In genomic region chr7:35079517-35079916, GRCh38 we compare ENCODE assay signal across 3 cellular contexts. TPM values are rescaled to one million over a fixed set of nuclear protein-coding genes. Genes with fewer than 3 reads are reported as not detected.
DNase-seq lines count a peak whose midpoint lies in the region; ATAC-seq, FAIRE-seq and TF ChIP-seq lines count a peak whose summit lies in the region.
"Not testable (repeated sequence)": the region's sequence is repeated elsewhere in the genome, so short reads cannot be mapped to it uniquely, and the experiment has no call there.

No MANE protein-coding gene starts in this region.

- 0% methylated on average over 3 of the region's 3 CpGs for WGBS in K562 (ENCODE audit: insufficient coverage, low coverage, missing lambda C conversion rate)

- not testable (repeated sequence) for H3K79me2 ChIP-seq in K562 (ENCODE audit: control insufficient read depth, insufficient read depth, low read length)

- not testable (repeated sequence) for H3K4me2 ChIP-seq in K562 (ENCODE audit: insufficient read depth, low read length)

- not testable (repeated sequence) for ATAC-seq in K562

- H3K27me3 ChIP-seq in K562 (ENCODE audit: control insufficient read depth in 2 of 2, insufficient read depth in 2 of 2, low read length in 2 of 2), result not testable (repeated sequence)

- TF ChIP-seq CTCF in HEK293 (tag by site-specific recombination; IDR thresholded peaks at IDR 0.05); K562 (IDR thresholded peaks at IDR 0.05 in 2 of 3, conservative IDR thresholded peaks at IDR 0.05 in 1 of 3; ENCODE audit: insufficient read depth in 2 of 3, low read depth in 1 of 3, low read length in 3 of 3): not testable (repeated sequence)

- not testable (repeated sequence) for H3K36me3 ChIP-seq in HEK293 (ENCODE audit: control insufficient read depth in 2 of 2, insufficient read depth in 1 of 2, low read length in 2 of 2); K562 (ENCODE audit: control insufficient read depth, insufficient read depth, low read length)

- TF ChIP-seq EP300 in K562 (IDR thresholded peaks at IDR 0.05; ENCODE audit: low read length), result not testable (repeated sequence)

- DNase-seq in K562 (ENCODE audit: extremely low read depth in 1 of 4, low spot score in 3 of 4), result not testable (repeated sequence)

- H4K20me1 ChIP-seq in K562 (replicated peaks; ENCODE audit: control insufficient read depth, insufficient read depth, low read length), result not testable (repeated sequence)

- TF ChIP-seq RAD21 in K562 (CRISPR knock-in tag; conservative IDR thresholded peaks at IDR 0.05 in 1 of 2, IDR thresholded peaks at IDR 0.05 in 1 of 2), result not testable (repeated sequence)

- BruUV-seq in K562 (replicated peaks; lab: Mats Ljungman, UMichigan), result not testable (repeated sequence)

- H3K4me1 ChIP-seq in HEK293 (ENCODE audit: control insufficient read depth, insufficient read depth, low read length); K562 (replicated peaks in 1 of 2; ENCODE audit: control insufficient read depth in 2 of 2, insufficient read depth in 2 of 2, low read length in 2 of 2): not testable (repeated sequence)

- TF ChIP-seq POLR2A in K562 (conservative IDR thresholded peaks at IDR 0.05), result not testable (repeated sequence)

- FAIRE-seq in K562 (lab: Jason Lieb, UNC), result not testable (repeated sequence)

- peak overlapping the region; percentile 15 for H3K27ac Mint-ChIP-seq in activated naive CD4-positive, alpha-beta T cell treated with anti-CD3 and anti-CD28 coated beads, Interleukin-2, amount 50 U/mL, for 24 hours

- not testable (repeated sequence) for H3K4me1 Mint-ChIP-seq in activated naive CD4-positive, alpha-beta T cell treated with anti-CD3 and anti-CD28 coated beads, Interleukin-2, amount 50 U/mL, for 24 hours

- not testable (repeated sequence) for H2AFZ ChIP-seq in K562 (ENCODE audit: low read depth, low read length)

- CTCF ChIA-PET in HEK293 (lab: Yijun Ruan, JAX), result interaction anchor here (1.2 kb wide), 1 partner anchor 440 kb away, joined by 3 read pairs; no protein-coding TSS in a partner anchor
- CTCF ChIA-PET in K562 (lab: Yijun Ruan, JAX; ENCODE audit: low intra/inter-chr PET ratio), result not testable (repeated sequence)

- H3K36me3 Mint-ChIP-seq in activated naive CD4-positive, alpha-beta T cell treated with anti-CD3 and anti-CD28 coated beads, Interleukin-2, amount 50 U/mL, for 24 hours, result not testable (repeated sequence)

- not testable (repeated sequence) for H3K4me3 Mint-ChIP-seq in activated naive CD4-positive, alpha-beta T cell treated with anti-CD3 and anti-CD28 coated beads, Interleukin-2, amount 50 U/mL, for 24 hours

- not testable (repeated sequence) for H3K27me3 Mint-ChIP-seq in activated naive CD4-positive, alpha-beta T cell treated with anti-CD3 and anti-CD28 coated beads, Interleukin-2, amount 50 U/mL, for 24 hours

- H3K9me3 ChIP-seq in HEK293 (ENCODE audit: control insufficient read depth, insufficient read depth, low read depth, low read length); K562 (replicated peaks; ENCODE audit: control insufficient read depth, insufficient read depth, low read depth, low read length): not testable (repeated sequence)

- not testable (repeated sequence) for H3K9me1 ChIP-seq in K562 (ENCODE audit: control insufficient read depth, insufficient read depth, low read length)

- H3K27ac ChIP-seq in HEK293 (ENCODE audit: extremely low read depth, low read depth, low read length); K562 (ENCODE audit: extremely low read depth, low read depth, low read length): not testable (repeated sequence)

- in situ Hi-C loops in K562 (cut with MboI), result loop anchor here (10.0 kb wide), 1 partner anchor 105 kb away; no protein-coding TSS in a partner anchor

- not testable (repeated sequence) for H3K9ac ChIP-seq in K562 (ENCODE audit: insufficient read depth in 1 of 2, low read depth in 2 of 2, low read length in 2 of 2)

- POLR2A ChIA-PET in HEK293 (lab: Yijun Ruan, JAX); K562 (lab: Yijun Ruan, JAX): not testable (repeated sequence)

- not testable (repeated sequence) for H3K4me3 ChIP-seq in HEK293 (ENCODE audit: low read depth, low read length); K562

- H3K9me3 Mint-ChIP-seq in activated naive CD4-positive, alpha-beta T cell treated with anti-CD3 and anti-CD28 coated beads, Interleukin-2, amount 50 U/mL, for 24 hours, result not testable (repeated sequence)

- intact Hi-C loops in K562 (cut with micrococcal nuclease), result not testable (repeated sequence)

TF ChIP-seq in HEK293, 187 proteins besides CTCF, POLR2A, EP300 and RAD21:
- TF ChIP-seq ZNF280D (tag by site-specific recombination; IDR thresholded peaks at IDR 0.05) (0 out of 2 replicates have a peak, but pooled peaks have one; percentile 68), ZNF146 (tag by site-specific recombination; IDR thresholded peaks at IDR 0.05) (peak; percentile 90)
TF ChIP-seq in HEK293: peak in this region for 2; not testable (repeated sequence) for 185.

TF ChIP-seq in K562, 482 proteins besides CTCF, POLR2A, EP300 and RAD21:
- peak; percentile 43 for TF ChIP-seq ZNF146 (CRISPR knock-in tag; IDR thresholded peaks at IDR 0.05; ENCODE audit: unreplicated experiment)
TF ChIP-seq in K562: peak in this region for 1; not testable (repeated sequence) for 481.

RNA-seq across cellular contexts. Expression of gene DPY19L1, which starts 42.2 kb away (rescaled TPM):
- 47.4 and 103 TPM in 2 replicates for total RNA-seq in K562 (2011; cell fraction: chromatin; rRNA removed; ENCODE audit: low replicate concordance)
- total RNA-seq in K562 (2011; cell fraction: nucleolus; rRNA removed), result 19.6 and 21.2 TPM in 2 replicates
- total RNA-seq in K562 (2011; cell fraction: nucleoplasm; rRNA removed), result 55.1 and 66.5 TPM in 2 replicates
- 14.4 and 15.5 TPM in 2 replicates for total RNA-seq in K562 (2014; rRNA removed)
- total RNA-seq in K562 (2014; rRNA removed; fragmentation: Illumina TruSeq; extraction: Trizol), result 27.3 and 28.6 TPM in 2 replicates
- total RNA-seq in K562 (2015; rRNA removed; fragmentation: Illumina TruSeq; extraction: Trizol), result 20.0 and 22.2 TPM in 2 replicates
- 22.9 and 27.3 TPM in 2 replicates for total RNA-seq in K562 (2021)
- 23.4 and 34.3 TPM in 2 replicates for polyA plus RNA-seq in K562 (2011; rRNA removed)
- 10.5 and 18.8 TPM in 2 replicates for polyA plus RNA-seq in K562 (2011; cell fraction: cytosol; rRNA removed)
- polyA plus RNA-seq in K562 (2011; cell fraction: nucleus; rRNA removed), result 9.6 and 13.1 TPM in 2 replicates
- 15.1 and 19.7 TPM in 2 replicates for polyA plus RNA-seq in K562 (2012)
- polyA plus RNA-seq in K562 (2014; fragmentation: Illumina TruSeq; extraction: Trizol), result 17.1 and 22.1 TPM in 2 replicates
- 1 to 10 TPM; 4.0 to 4.9 TPM for polyA plus RNA-seq in K562 (2014; fragmentation: Nextera tagmentation; extraction: Ambion mirVana)
- polyA plus RNA-seq in K562 (2014; rRNA removed), result 14.7 and 16.9 TPM in 2 replicates
- 48.9 and 53.5 TPM in 2 replicates for polyA minus RNA-seq in K562 (2011; rRNA and poly(A)+ RNA removed)
- 16.8 and 21.0 TPM in 2 replicates for polyA minus RNA-seq in K562 (2011; cell fraction: cytosol; rRNA and poly(A)+ RNA removed)
- 17.4 and 20.5 TPM in 2 replicates for polyA minus RNA-seq in K562 (2011; cell fraction: nucleus; rRNA and poly(A)+ RNA removed)
